ENCODE assay signal across 8 cellular contexts in genomic region chr16:70685061-70685937, GRCh38. TPM values are rescaled to one million over a fixed set of nuclear protein-coding genes. Genes with fewer than 3 reads are reported as not detected.
DNase-seq lines count a peak whose midpoint lies in the region; ATAC-seq, FAIRE-seq and TF ChIP-seq lines count a peak whose summit lies in the region.

No MANE protein-coding gene starts in this region.

- no peaks in the 10 kb centered on the region for H3K4me1 Mint-ChIP-seq in activated CD4-positive, alpha-beta T cell treated with anti-CD3 and anti-CD28 coated beads for 36 hours
- peaks cover 0 to 8% of the 10 kb centered on the region in 2 donors for H3K4me1 Mint-ChIP-seq in immature natural killer cell

- peaks cover 88 to 96% (median 92%) of the 10 kb centered on the region in 4 donors for H3K4me1 ChIP-seq in stomach

- H3K27me3 ChIP-seq in stomach, result peaks cover 0 to 11% (median 0%) of the 10 kb centered on the region in 3 donors

- intact Hi-C loops in activated CD4-positive, alpha-beta T cell treated with anti-CD3 and anti-CD28 coated beads for 36 hours (cut with DNase I, micrococcal nuclease), result loop anchor here in 1 of 2 experiments (10.0 kb wide), 1 partner anchor 50 kb away; no protein-coding TSS in a partner anchor
- intact Hi-C loops in stomach (cut with DNase I; ENCODE audit: low total_unique reads), result no loop called here

- DNase-seq in activated CD4-positive, alpha-beta T cell treated with anti-CD3 and anti-CD28 coated beads for 36 hours, result peak; percentile 38
- no peak for DNase-seq in activated CD4-positive, alpha-beta T cell treated with anti-CD3 and anti-CD28 coated beads for 48 hours
- no peak for DNase-seq in immature natural killer cell
- no peak for DNase-seq in stomach
- DNase-seq in islet precursor cell, result no peak
- no peak for DNase-seq in RCC 7860 (ENCODE audit: low spot score)
- DNase-seq in foreskin melanocyte, result no peak

- no peak for TF ChIP-seq EP300 in stomach (IDR thresholded peaks at IDR 0.05)

- no peak for TF ChIP-seq POLR2A in stomach (IDR thresholded peaks at IDR 0.05)

- H3K36me3 ChIP-seq in stomach, result no peaks in the 10 kb centered on the region

- no peaks in the 10 kb centered on the region for H3K9me3 Mint-ChIP-seq in activated CD4-positive, alpha-beta T cell treated with anti-CD3 and anti-CD28 coated beads for 36 hours (ENCODE audit: low read depth)
- no peaks in the 10 kb centered on the region for H3K9me3 Mint-ChIP-seq in immature natural killer cell

- TF ChIP-seq CTCF in stomach (IDR thresholded peaks at IDR 0.05), result no peak

- no peaks in the 10 kb centered on the region for H3K9me3 ChIP-seq in stomach

- CTCF ChIA-PET in activated CD4-positive, alpha-beta T cell treated with anti-CD3 and anti-CD28 coated beads for 36 hours (lab: Charles Lee), result interaction anchor here (7.9 kb wide), 1 partner anchor 86 kb away, joined by 45 read pairs; no protein-coding TSS in a partner anchor

- WGBS in stomach, 5 donors, result 2 to 6% (median 3%) methylated on average over 16 to 90 of the region's 90 CpGs

- peak; percentile 65 for ATAC-seq in activated CD4-positive, alpha-beta T cell treated with anti-CD3 and anti-CD28 coated beads for 36 hours

- no peak for FAIRE-seq in RCC 7860 (lab: Jason Lieb, UNC)

- H3K4me3 ChIP-seq in stomach, result peak overlapping the region; percentile 66 to 83 (median 75)

- peak overlapping the region; percentile 55 for H3K4me3 Mint-ChIP-seq in activated CD4-positive, alpha-beta T cell treated with anti-CD3 and anti-CD28 coated beads for 36 hours
- H3K4me3 Mint-ChIP-seq in immature natural killer cell, result peak overlapping the region in 4 of 5 donors; percentile 24 to 67 (median 58)

- H3K27ac ChIP-seq in angular gyrus (ENCODE audit: low read depth, low read length) (peak overlapping the region; percentile 96), stomach (peak overlapping the region; percentile 45 to 95 (median 76))

- H3K27me3 Mint-ChIP-seq in activated CD4-positive, alpha-beta T cell treated with anti-CD3 and anti-CD28 coated beads for 36 hours, result peaks cover 11% of the 10 kb centered on the region
- peaks cover 2 to 6% (median 3%) of the 10 kb centered on the region in 3 donors for H3K27me3 Mint-ChIP-seq in immature natural killer cell (ENCODE audit: low read depth in 3 of 3)

- no peak overlapping the region for H3K27ac Mint-ChIP-seq in activated CD4-positive, alpha-beta T cell treated with anti-CD3 and anti-CD28 coated beads for 36 hours
- H3K27ac Mint-ChIP-seq in immature natural killer cell, result no peak overlapping the region

- H3K36me3 Mint-ChIP-seq in activated CD4-positive, alpha-beta T cell treated with anti-CD3 and anti-CD28 coated beads for 36 hours (ENCODE audit: low read depth), result no peaks in the 10 kb centered on the region
- H3K36me3 Mint-ChIP-seq in immature natural killer cell, result peaks cover 0 to 4% (median 0%) of the 10 kb centered on the region in 3 donors

- POLR2A ChIA-PET in activated CD4-positive, alpha-beta T cell treated with anti-CD3 and anti-CD28 coated beads for 36 hours (lab: Charles Lee), result no interaction called here

RNA-seq across cellular contexts. Expression of gene MTSS2, which starts 0.6 kb away (rescaled TPM):
- total RNA-seq in activated CD4-positive, alpha-beta T cell treated with anti-CD3 and anti-CD28 coated beads for 36 hours, result 1 to 10 TPM; 1.6 to 3.5 TPM
- not detected for polyA plus RNA-seq in immature natural killer cell
- 10 to 100 TPM in 4 of 5 donors, 1 to 10 TPM in 1; 5.8 to 50.7 (median 17.4) TPM for total RNA-seq in stomach
- 10 to 100 TPM; 19.7 to 42.2 (median 33.0) TPM for polyA plus RNA-seq in stomach

RNA-seq across cellular contexts. Expression of gene IL34, which starts 38.9 kb away (rescaled TPM):
- not detected for total RNA-seq in activated CD4-positive, alpha-beta T cell treated with anti-CD3 and anti-CD28 coated beads for 36 hours
- not detected for polyA plus RNA-seq in immature natural killer cell
- total RNA-seq in stomach, result 1 to 10 TPM in 1 of 5 donors, under 1 TPM in 2, not detected in 2; 0.45 to 2.0 (median 0.87) TPM
- polyA plus RNA-seq in stomach, result 1 to 10 TPM; 1.5 to 5.9 (median 2.1) TPM
